Comparison of ENCODE assay signal across 8 cellular contexts in the genomic region with DNA sequence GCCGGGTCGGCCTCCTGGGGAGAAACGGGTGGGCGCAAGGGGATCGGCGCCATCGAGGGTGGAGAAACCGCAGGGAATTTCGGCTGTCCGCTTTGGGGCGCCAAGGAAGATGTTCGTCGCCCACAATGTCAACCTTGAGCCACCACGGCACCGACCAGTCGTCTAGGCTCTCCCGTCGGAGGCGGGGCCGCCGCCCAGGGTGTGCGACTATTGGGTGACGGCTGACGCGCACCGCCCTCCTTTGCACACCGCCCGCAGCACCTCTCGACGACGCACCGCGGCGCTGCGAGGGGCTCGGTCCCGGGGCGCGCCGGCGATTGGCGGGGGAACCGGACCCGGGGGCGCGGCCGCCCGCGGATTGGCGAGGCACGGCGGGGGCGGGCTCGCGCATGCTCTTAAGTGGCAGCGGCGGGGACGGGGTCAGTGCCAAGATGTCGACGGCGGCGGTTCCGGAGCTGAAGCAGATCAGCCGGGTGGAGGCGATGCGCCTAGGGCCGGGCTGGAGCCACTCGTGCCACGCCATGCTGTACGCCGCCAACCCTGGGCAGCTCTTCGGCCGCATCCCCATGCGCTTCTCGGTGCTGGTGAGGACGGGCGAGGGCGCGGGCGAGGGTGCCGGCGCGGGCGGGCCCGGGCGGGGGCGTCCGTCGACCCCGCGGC. TPM values are rescaled to one million over a fixed set of nuclear protein-coding genes. Genes with fewer than 3 reads are reported as not detected.
DNase-seq lines count a peak whose midpoint lies in the region; ATAC-seq, FAIRE-seq and TF ChIP-seq lines count a peak whose summit lies in the region.

NUDT16L1 (plus strand) TSS at position 267 of the 660 bp plus-strand sequence; CDS start at position 432, 165 bp downstream.

- H2AFZ ChIP-seq in H1 (ENCODE audit: low read length): no peak within 1 kb of the TSS
- H2AFZ ChIP-seq in mesenchymal stem cell (ENCODE audit: low read depth, low read length): peak within 1 kb of the TSS; percentile 68

- FAIRE-seq in H1 (lab: Jason Lieb, UNC): no peak

- H3K9ac ChIP-seq in HUES48 (ENCODE audit: low read depth, low read length) (peak within 1 kb of the TSS; percentile 75), NT2/D1 (ENCODE audit: insufficient read length, low read depth) (peak within 1 kb of the TSS; percentile 99), H1 (replicated peaks in 1 of 4; ENCODE audit: extremely low read depth in 1 of 4, low read depth in 3 of 4, low read length in 3 of 4) (peak within 1 kb of the TSS; percentile 66 to 90 (median 76); a peak in 6 of 7 replicates), mesenchymal stem cell (ENCODE audit: low read length) (peak within 1 kb of the TSS; percentile 85)

- CTCF ChIA-PET in activated CD8-positive, alpha-beta memory T cell treated with anti-CD3 and anti-CD28 coated beads, Interleukin-2, amount 10 ng/mL, durations not matched to agents 7 days and 5 days (lab: Charles Lee): interaction anchor here (0.7 to 3.7 kb wide), 5 partner anchors 9 to 70 kb away, joined by 3 to 12 read pairs (median 3); partner anchors contain the start of gene MGRN1
- CTCF ChIA-PET in H1 (lab: Charles Lee; ENCODE audit: partially characterized antibody): interaction anchor here (0.7 to 2.8 kb wide), 7 partner anchors 11 to 383 kb away, joined by 3 to 13 read pairs (median 5); partner anchors contain the start of genes ANKS3, DNAAF8 and MGRN1

- peak within 1 kb of the TSS; percentile 78; the same call in 1 of the 2 replicates for H2BK5ac ChIP-seq in H1 (ENCODE audit: low read depth, low read length)
- H2BK5ac ChIP-seq in mesenchymal stem cell (ENCODE audit: low read depth, low read length, poor library complexity, severe bottlenecking): peak within 1 kb of the TSS; percentile 8

- no peak for TF ChIP-seq EP300 in H1 (IDR thresholded peaks at IDR 0.05; ENCODE audit: borderline replicate concordance in 1 of 2, low read depth in 2 of 2, low read length in 2 of 2)

- peak within 1 kb of the TSS; percentile 81 for H3K27ac ChIP-seq in HUES48 (ENCODE audit: low read depth, low read length)
- H3K27ac ChIP-seq in H1 (ENCODE audit: low read depth, low read length): peak within 1 kb of the TSS; percentile 50; the same call in 1 of the 2 replicates
- peak within 1 kb of the TSS; percentile 48 for H3K27ac ChIP-seq in mesenchymal stem cell (ENCODE audit: low read length, poor library complexity, severe bottlenecking)

- peaks cover 8% of the 10 kb centered on the region; the same call in 1 of the 2 replicates for H3K23me2 ChIP-seq in H1 (ENCODE audit: low read depth, low read length)

- POLR2A ChIA-PET in H1 (lab: Charles Lee; ENCODE audit: partially characterized antibody): interaction anchor here (0.7 to 5.4 kb wide), 20 partner anchors 8 to 263 kb away, joined by 3 to 59 read pairs (median 4); partner anchors contain the start of genes ANKS3, DNAAF8, GLYR1 and PPL

- peak within 1 kb of the TSS; percentile 89 for H4K91ac ChIP-seq in H1 (replicated peaks; ENCODE audit: insufficient read length, low read length)
- H4K91ac ChIP-seq in mesenchymal stem cell (ENCODE audit: low read length): peak within 1 kb of the TSS; percentile 90

- in situ Hi-C loops in Caki2 (cut with HindIII; ENCODE audit: low pct_unique_long_range_greater_than_20kb, low sequenced_read_pairs): no loop called here

- TF ChIP-seq CTCF in H1 (IDR thresholded peaks at IDR 0.05; ENCODE audit: control extremely low read depth in 1 of 3, insufficient read depth in 1 of 3, low read depth in 1 of 3, low read length in 3 of 3): peak in 2 of 3 experiments; percentile 23 to 24; a peak in 2 of 4 replicates

- no peak within 1 kb of the TSS for H2BK20ac ChIP-seq in H1 (ENCODE audit: low read length)

- peaks cover 0 to 15% of the 10 kb centered on the region in 2 experiments for H4K20me1 ChIP-seq in H1 (replicated peaks in 1 of 2; ENCODE audit: control insufficient read depth in 1 of 2, insufficient read depth in 2 of 2, low read length in 2 of 2)

- no peak; a peak in 1 of 4 replicates for TF ChIP-seq RAD21 in H1 (IDR thresholded peaks at IDR 0.05 in 1 of 2, conservative IDR thresholded peaks at IDR 0.05 in 1 of 2; ENCODE audit: low read depth in 2 of 2, low read length in 2 of 2)

- H2BK15ac ChIP-seq in H1 (ENCODE audit: low read length) (0 out of 2 replicates have a peak within 1 kb of the TSS, but pooled peaks have one; percentile 92), mesenchymal stem cell (ENCODE audit: low read depth, poor library complexity, severe bottlenecking) (peak within 1 kb of the TSS; percentile 64)

- H3K79me1 ChIP-seq in H1 (ENCODE audit: low read depth, low read length) (no peaks in the 10 kb centered on the region), mesenchymal stem cell (replicated peaks; ENCODE audit: low read length, poor library complexity, severe bottlenecking) (peaks cover 13% of the 10 kb centered on the region)

- H3K14ac ChIP-seq in H1 (ENCODE audit: insufficient read length) (no peak within 1 kb of the TSS), mesenchymal stem cell (ENCODE audit: low read length in 2 of 2) (peak within 1 kb of the TSS in 1 of 2 experiments; percentile 97)

- WGBS in H1 (ENCODE audit: extremely low coverage in 1 of 2, insufficient coverage in 1 of 2, insufficient read length in 1 of 2, insufficient replicate concordance in 2 of 2, low coverage in 1 of 2, low lambda C conversion rate in 2 of 2, missing lambda C conversion rate in 1 of 2), 2 experiments: 2% methylated on average over 64 of the region's 91 CpGs; no CpG with 5 or more reads in 1 of the 2 experiments
- under 1% methylated on average over 69 of the region's 91 CpGs for WGBS in mesenchymal stem cell

- H4K8ac ChIP-seq in H1 (ENCODE audit: extremely low read depth, insufficient read depth, low read length) (peak within 1 kb of the TSS; percentile 84), mesenchymal stem cell (ENCODE audit: low read length) (peak within 1 kb of the TSS; percentile 73)

- H3K4me2 ChIP-seq in H1 (ENCODE audit: insufficient read depth in 1 of 2, low read depth in 2 of 2, low read length in 2 of 2) (peak within 1 kb of the TSS; percentile 68 to 81), mesenchymal stem cell (ENCODE audit: low read length, poor library complexity, severe bottlenecking) (peak within 1 kb of the TSS; percentile 82)

- no peak within 1 kb of the TSS for H2BK120ac ChIP-seq in H1 (replicated peaks; ENCODE audit: low read depth, low read length)
- H2BK120ac ChIP-seq in mesenchymal stem cell (ENCODE audit: low read depth, low read length): no peak within 1 kb of the TSS

- peak within 1 kb of the TSS; percentile 82 for H3K56ac ChIP-seq in H1 (replicated peaks; ENCODE audit: insufficient read length, low read depth, low read length)

- H3K4me1 ChIP-seq in HUES48 (ENCODE audit: control insufficient read depth, insufficient read depth, low read length): no peaks in the 10 kb centered on the region
- peaks cover 26% of the 10 kb centered on the region for H3K4me1 ChIP-seq in NT2/D1 (ENCODE audit: insufficient read depth, insufficient read length)
- peaks cover 0 to 7% (median 5%) of the 10 kb centered on the region in 4 experiments; a peak in 4 of 7 replicates for H3K4me1 ChIP-seq in H1 (replicated peaks in 1 of 4; ENCODE audit: control insufficient read depth in 3 of 4, insufficient read depth in 4 of 4, low read length in 3 of 4)
- H3K4me1 ChIP-seq in mesenchymal stem cell (ENCODE audit: control insufficient read depth, insufficient read depth, low read depth, low read length): peaks cover 32% of the 10 kb centered on the region

- no peak within 1 kb of the TSS for H3K23ac ChIP-seq in H1 (ENCODE audit: insufficient read length)
- peak within 1 kb of the TSS; percentile 70 to 99 for H3K23ac ChIP-seq in mesenchymal stem cell (ENCODE audit: low read length in 2 of 2)

- H3K36me3 ChIP-seq in HUES48 (ENCODE audit: control insufficient read depth, insufficient read depth, low read length): peaks cover 36% of the 10 kb centered on the region
- peaks cover 63% of the 10 kb centered on the region for H3K36me3 ChIP-seq in NT2/D1 (ENCODE audit: insufficient read depth, insufficient read length, low read length)
- peaks cover 11 to 22% (median 17%) of the 10 kb centered on the region in 4 experiments for H3K36me3 ChIP-seq in H1 (ENCODE audit: control insufficient read depth in 2 of 4, insufficient read depth in 4 of 4, low read length in 3 of 4)
- peaks cover 40 to 69% of the 10 kb centered on the region in 2 experiments for H3K36me3 ChIP-seq in mesenchymal stem cell (ENCODE audit: control insufficient read depth in 1 of 2, insufficient read depth in 2 of 2, low read depth in 1 of 2, low read length in 2 of 2)

- peak within 1 kb of the TSS; percentile 79 for H3K4me3 Mint-ChIP-seq in activated CD8-positive, alpha-beta memory T cell treated with anti-CD3 and anti-CD28 coated beads, Interleukin-2, amount 10 ng/mL, durations not matched to agents 7 days and 5 days

- H3K27me3 Mint-ChIP-seq in activated CD8-positive, alpha-beta memory T cell treated with anti-CD3 and anti-CD28 coated beads, Interleukin-2, amount 10 ng/mL, durations not matched to agents 7 days and 5 days: no peaks in the 10 kb centered on the region

- H3K4me3 ChIP-seq in HUES48 (ENCODE audit: low read depth, low read length) (peak within 1 kb of the TSS; percentile 87), NT2/D1 (ENCODE audit: insufficient read length, low read depth) (peak within 1 kb of the TSS; percentile 99), H1 (ENCODE audit: extremely low read depth in 1 of 4, insufficient read depth in 2 of 4, low read depth in 3 of 4, low read length in 4 of 4) (peak within 1 kb of the TSS; percentile 72 to 93 (median 76)), mesenchymal stem cell (ENCODE audit: insufficient read depth in 1 of 2, low read depth in 1 of 2, low read length in 2 of 2) (peak within 1 kb of the TSS; percentile 89 to 95)

- H3K27me3 ChIP-seq in HUES48 (ENCODE audit: control insufficient read depth, insufficient read depth, low read length): no peaks in the 10 kb centered on the region
- H3K27me3 ChIP-seq in NT2/D1 (ENCODE audit: insufficient read depth, insufficient read length): no peaks in the 10 kb centered on the region
- no peaks in the 10 kb centered on the region for H3K27me3 ChIP-seq in H1 (replicated peaks in 1 of 4; ENCODE audit: control insufficient read depth in 3 of 4, extremely low read depth in 1 of 4, insufficient read depth in 3 of 4, low read length in 3 of 4)
- no peaks in the 10 kb centered on the region for H3K27me3 ChIP-seq in mesenchymal stem cell (ENCODE audit: control insufficient read depth in 1 of 2, insufficient read depth in 1 of 2, low read length in 2 of 2)

- peak; percentile 97 for DNase-seq in Caki2 (ENCODE audit: low read depth)
- peak; percentile 96 for DNase-seq in NT2/D1 (ENCODE audit: low read depth, low spot score)
- DNase-seq in activated CD8-positive, alpha-beta memory T cell treated with anti-CD3 and anti-CD28 coated beads, Interleukin-2, amount 10 ng/mL, durations not matched to agents 7 days and 5 days: peak; percentile 97
- DNase-seq in H1 (ENCODE audit: low read depth in 1 of 2, low spot score in 2 of 2): peak; percentile 81 to 96
- peak; percentile 95 for DNase-seq in mesenchymal stem cell
- DNase-seq in stimulated activated CD8-positive, alpha-beta memory T cell treated with anti-CD3 and anti-CD28 coated beads, Interleukin-12 subunit alpha, Interleukin-12 subunit beta, amount 100 ng/mL, for 24 hours (ENCODE audit: extremely low read depth): peak; percentile 90

- no peak within 1 kb of the TSS for H3K4ac ChIP-seq in H1 (replicated peaks; ENCODE audit: insufficient read length, low read depth, low read length)
- H3K4ac ChIP-seq in mesenchymal stem cell (ENCODE audit: low read depth in 1 of 2, low read length in 2 of 2): peak within 1 kb of the TSS; percentile 54 to 92

- H3K9me3 Mint-ChIP-seq in activated CD8-positive, alpha-beta memory T cell treated with anti-CD3 and anti-CD28 coated beads, Interleukin-2, amount 10 ng/mL, durations not matched to agents 7 days and 5 days (ENCODE audit: low read depth): no peaks in the 10 kb centered on the region

- peaks cover 0 to 2% of the 10 kb centered on the region in 2 experiments; a peak in 1 of 4 replicates for H3K79me2 ChIP-seq in H1 (ENCODE audit: control insufficient read depth in 1 of 2, insufficient read depth in 2 of 2, low read length in 2 of 2)

- H2AK5ac ChIP-seq in H1 (ENCODE audit: low read depth, low read length) (no peak within 1 kb of the TSS; the same call in 1 of the 2 replicates), mesenchymal stem cell (ENCODE audit: low read length, severe bottlenecking) (no peak within 1 kb of the TSS)

- peak within 1 kb of the TSS; percentile 82 for H3K27ac Mint-ChIP-seq in activated CD8-positive, alpha-beta memory T cell treated with anti-CD3 and anti-CD28 coated beads, Interleukin-2, amount 10 ng/mL, durations not matched to agents 7 days and 5 days

- H3K36me3 Mint-ChIP-seq in activated CD8-positive, alpha-beta memory T cell treated with anti-CD3 and anti-CD28 coated beads, Interleukin-2, amount 10 ng/mL, durations not matched to agents 7 days and 5 days: peaks cover 6% of the 10 kb centered on the region

- H4K5ac ChIP-seq in H1 (ENCODE audit: insufficient read length, low read depth, low read length): peak within 1 kb of the TSS; percentile 86

- peak; percentile 92 for ATAC-seq in GM21390 (IDR thresholded peaks at IDR 0.05; ENCODE audit: unreplicated experiment)
- ATAC-seq in activated CD8-positive, alpha-beta memory T cell treated with anti-CD3 and anti-CD28 coated beads, Interleukin-2, amount 10 ng/mL, durations not matched to agents 7 days and 5 days: peak; percentile 95

- peak within 1 kb of the TSS; percentile 14; the same call in 1 of the 2 replicates for H2BK12ac ChIP-seq in H1 (ENCODE audit: low read depth, low read length)
- peak within 1 kb of the TSS in 1 of 2 experiments; percentile 76 for H2BK12ac ChIP-seq in mesenchymal stem cell (ENCODE audit: low read length in 2 of 2)

- H3K9me3 ChIP-seq in HUES48 (ENCODE audit: control insufficient read depth, insufficient read depth, low read length): no peaks in the 10 kb centered on the region
- no peaks in the 10 kb centered on the region for H3K9me3 ChIP-seq in NT2/D1 (ENCODE audit: insufficient read depth, low read length)
- no peaks in the 10 kb centered on the region for H3K9me3 ChIP-seq in H1 (ENCODE audit: insufficient read depth in 2 of 2, low read depth in 1 of 2, low read length in 1 of 2)
- H3K9me3 ChIP-seq in mesenchymal stem cell (ENCODE audit: control insufficient read depth, low read length): no peaks in the 10 kb centered on the region

- peaks cover 17% of the 10 kb centered on the region for H3K4me1 Mint-ChIP-seq in activated CD8-positive, alpha-beta memory T cell treated with anti-CD3 and anti-CD28 coated beads, Interleukin-2, amount 10 ng/mL, durations not matched to agents 7 days and 5 days

- H3K18ac ChIP-seq in H1 (ENCODE audit: extremely low read depth, low read length): peak within 1 kb of the TSS; percentile 87
- H3K18ac ChIP-seq in mesenchymal stem cell (ENCODE audit: low read depth in 1 of 2, low read length in 2 of 2): peak within 1 kb of the TSS; percentile 83 to 93

- peak in 1 of 2 experiments; percentile 80; a peak in 2 of 3 replicates for TF ChIP-seq POLR2A in H1 (IDR thresholded peaks at IDR 0.05; ENCODE audit: control extremely low read depth in 1 of 2, low read depth in 2 of 2, low read length in 2 of 2)

RNA-seq across cellular contexts. Expression of gene NUDT16L1, which starts in this region (rescaled TPM):
- 42.4 and 49.2 TPM in 2 replicates for total RNA-seq in Caki2 (2014; rRNA removed; shearing (Covaris generic); ENCODE audit: low replicate concordance)
- 10 to 100 TPM; 31.6 to 35.6 TPM for total RNA-seq in activated CD8-positive, alpha-beta memory T cell treated with anti-CD3 and anti-CD28 coated beads, Interleukin-2, amount 10 ng/mL, durations not matched to agents 7 days and 5 days
- 34.8 and 41.3 TPM in 2 replicates for total RNA-seq in H1 (2021; fragmentation: NEBNext Ultra II Directional; extraction: Animal tissue kit (Norgen Biotek cat#: 25700))
- 77.3 and 112 TPM in 2 replicates for polyA plus RNA-seq in H1 (2011; rRNA removed)
- polyA plus RNA-seq in H1 (2011; cell fraction: cytosol; rRNA removed): 77.8 TPM
- polyA plus RNA-seq in H1 (2011; cell fraction: nucleus; rRNA removed): 64.0 TPM
- polyA plus RNA-seq in H1 (2012, experiment 1 of 2): 29.6 to 40.8 TPM (median 37.5 TPM) in 4 replicates
- polyA plus RNA-seq in H1 (2012, experiment 2 of 2): 45.2 TPM
- 21.6 TPM for polyA plus RNA-seq in H1 (2013, experiment 1 of 2)
- 20.8 TPM for polyA plus RNA-seq in H1 (2013, experiment 2 of 2)
- 11.7 and 13.1 TPM in 2 replicates for polyA minus RNA-seq in H1 (2011; rRNA and poly(A)+ RNA removed)
- polyA minus RNA-seq in H1 (2011; cell fraction: cytosol; rRNA and poly(A)+ RNA removed): 23.3 TPM
- 22.2 TPM for polyA minus RNA-seq in H1 (2011; cell fraction: nucleus; rRNA and poly(A)+ RNA removed)
- polyA plus RNA-seq in mesenchymal stem cell (2013, experiment 1 of 2): 14.8 TPM
- polyA plus RNA-seq in mesenchymal stem cell (2013, experiment 2 of 2): 16.2 TPM

Comparison
In these comparisons a context has a peak if more than half of its experiments do, and no peak if none do; other contexts are left out.
1. Peak in every context shown above with its lines: DNase-seq, ATAC-seq, H3K4me3 ChIP-seq and H3K27ac ChIP-seq.